ENCODE assay signal across 14 cellular contexts in the genomic region with DNA sequence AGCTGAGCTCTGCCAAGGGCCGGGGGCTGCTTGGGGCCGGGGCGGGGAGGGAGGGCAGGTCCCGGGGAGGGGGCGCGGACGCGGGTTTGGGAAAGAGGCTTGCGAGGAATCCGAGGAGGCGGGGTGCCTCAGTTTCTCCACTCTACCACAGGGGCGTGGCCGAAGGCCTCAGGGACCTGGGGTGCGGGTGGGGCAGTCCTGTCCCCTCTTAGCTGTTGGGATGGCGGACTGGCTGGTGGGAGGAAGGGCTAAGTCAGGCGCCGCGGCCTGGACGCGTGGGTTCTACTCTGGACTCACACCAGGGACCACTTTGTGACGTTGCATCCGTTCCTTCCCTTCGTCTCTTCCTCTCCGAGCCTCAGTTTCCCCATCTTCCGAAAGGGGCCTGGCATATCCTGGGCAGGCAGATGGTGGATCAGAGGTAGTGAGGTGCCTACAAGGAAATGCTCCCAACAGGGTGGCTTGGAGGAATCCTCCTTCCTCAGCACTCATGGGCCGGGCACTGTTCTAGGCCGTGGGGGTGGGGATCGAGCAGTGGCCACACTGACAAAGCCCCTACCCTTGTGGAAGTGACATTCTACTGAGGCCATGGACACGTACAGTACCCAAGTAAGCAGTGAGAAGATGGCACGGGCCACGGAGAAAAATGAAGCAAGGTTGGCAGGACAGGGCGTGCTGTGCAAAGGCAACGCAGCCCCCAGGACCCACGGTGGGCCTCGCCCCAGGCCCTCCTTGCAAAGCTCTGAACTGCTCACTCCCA. TPM values are rescaled to one million over a fixed set of nuclear protein-coding genes. Genes with fewer than 3 reads are reported as not detected.
DNase-seq lines count a peak whose midpoint lies in the region; ATAC-seq and TF ChIP-seq lines count a peak whose summit lies in the region.
"Had no signal": no experiment of that assay in that cellular context is flagged by ENCODE, and none has a peak within 500 bp of the region (broad histone marks: within the 10 kb centered on the region; RNA-seq: fewer than 3 reads in every experiment).

No MANE protein-coding gene starts in this region.

- H3K9me3 ChIP-seq in Caco-2 (no peaks in the 10 kb centered on the region), MM.1S (replicated peaks; ENCODE audit: insufficient read depth, low read length) (no peaks in the 10 kb centered on the region), iPS-18c (ENCODE audit: control insufficient read depth, insufficient read depth, low read length) (no peaks in the 10 kb centered on the region), psoas muscle (no peaks in the 10 kb centered on the region)

- intact Hi-C loops in Caco-2 (cut with micrococcal nuclease; ENCODE audit: unreplicated experiment) (no loop called here), psoas muscle (cut with DNase I) (no loop called here)

- no peaks in the 10 kb centered on the region for H3K9me3 Mint-ChIP-seq in Caco-2 (ENCODE audit: unreplicated experiment)
- H3K9me3 Mint-ChIP-seq: activated CD4-positive, alpha-beta T cell treated with anti-CD3 and anti-CD28 coated beads, Interleukin-2, amount 10 ng/mL, durations not matched to agents 24 days and 14 days had no signal

- no peak for DNase-seq in Caco-2
- no peak for DNase-seq in MM.1S
- DNase-seq in psoas muscle: peak in 1 of 2 donors; percentile 24
- no peak for DNase-seq in activated CD4-positive, CD25-positive, alpha-beta regulatory T cell (lab: John Stamatoyannopoulos, UW)
- no peak for DNase-seq in SW480 (ENCODE audit: low spot score)
- DNase-seq: activated CD4-positive, alpha-beta T cell treated with anti-CD3 and anti-CD28 coated beads, Interleukin-2, amount 10 ng/mL, durations not matched to agents 24 days and 14 days; EL; stimulated activated CD4-positive, alpha-beta T cell treated with anti-CD3 and anti-CD28 coated beads, Interleukin-4, amount 100 ng/mL, for 24 hours had no signal

- H2AFZ ChIP-seq in MM.1S (ENCODE audit: low read length): no peak overlapping the region

- POLR2A ChIA-PET in Caco-2 (lab: Charles Lee): no interaction called here

- no peak for TF ChIP-seq CTCF in Caco-2 (IDR thresholded peaks at IDR 0.05; ENCODE audit: insufficient read depth in 1 of 2, low read depth in 1 of 2, low read length in 1 of 2, severe bottlenecking in 1 of 2, unreplicated experiment in 1 of 2)
- TF ChIP-seq CTCF in MM.1S (IDR thresholded peaks at IDR 0.05; ENCODE audit: low read length): no peak
- no peak for TF ChIP-seq CTCF in psoas muscle (IDR thresholded peaks at IDR 0.05)

- H3K4me3 Mint-ChIP-seq in Caco-2 (ENCODE audit: unreplicated experiment): peak overlapping the region; percentile 24

- no peaks in the 10 kb centered on the region for H3K79me2 ChIP-seq in MM.1S (ENCODE audit: low read length)

- no peaks in the 10 kb centered on the region for H3K36me3 Mint-ChIP-seq in Caco-2 (ENCODE audit: insufficient read depth, unreplicated experiment)

- 63 to 76% (median 69%) methylated on average over 26 to 35 of the region's 35 CpGs for WGBS in psoas muscle, 3 donors

- peak overlapping the region; percentile 64; the same call in 1 of the 2 replicates for H3K4me2 ChIP-seq in MM.1S (ENCODE audit: low read depth, low read length)

- H3K27me3 ChIP-seq in Caco-2 (replicated peaks; ENCODE audit: control insufficient read depth, insufficient read depth, low read length): no peaks in the 10 kb centered on the region
- peaks cover 40% of the 10 kb centered on the region for H3K27me3 ChIP-seq in MM.1S (replicated peaks; ENCODE audit: insufficient read depth, low read length)
- peaks cover 0 to 43% (median 4%) of the 10 kb centered on the region in 3 donors for H3K27me3 ChIP-seq in psoas muscle (ENCODE audit: insufficient read depth in 3 of 3, low read length in 2 of 3)

- H3K27me3 Mint-ChIP-seq in Caco-2 (ENCODE audit: insufficient read depth, unreplicated experiment): no peaks in the 10 kb centered on the region

- no peak overlapping the region for H3K27ac Mint-ChIP-seq in Caco-2 (ENCODE audit: unreplicated experiment)
- H3K27ac Mint-ChIP-seq: activated CD4-positive, alpha-beta T cell treated with anti-CD3 and anti-CD28 coated beads, Interleukin-2, amount 10 ng/mL, durations not matched to agents 24 days and 14 days had no signal

- ATAC-seq in psoas muscle (no peak), GM19351 (IDR thresholded peaks at IDR 0.05; ENCODE audit: unreplicated experiment) (no peak), GM18502 (IDR thresholded peaks at IDR 0.05; ENCODE audit: poor library complexity, unreplicated experiment) (no peak)

- CTCF ChIA-PET in Caco-2 (lab: Charles Lee): no interaction called here

- H3K27ac ChIP-seq in MM.1S (ENCODE audit: low read length) (no peak overlapping the region), psoas muscle (no peak overlapping the region)
- H3K27ac ChIP-seq: RWPE1 had no signal

- no peaks in the 10 kb centered on the region for H3K9me2 ChIP-seq in MM.1S (replicated peaks; ENCODE audit: insufficient read depth, low read length)

- no peaks in the 10 kb centered on the region for H3F3A ChIP-seq in MM.1S (ENCODE audit: insufficient read depth, low read length)

- no peak overlapping the region for H3K9ac ChIP-seq in MM.1S (ENCODE audit: low read length)

- H3K4me3 ChIP-seq in Caco-2 (ENCODE audit: low read depth, low read length): peak overlapping the region; percentile 39; the same call in 1 of the 2 replicates
- H3K4me3 ChIP-seq in MM.1S (ENCODE audit: low read length): no peak overlapping the region
- peak overlapping the region; percentile 66; the same call in 1 of the 2 replicates for H3K4me3 ChIP-seq in iPS-18c (ENCODE audit: insufficient read depth, low read depth, low read length)
- H3K4me3 ChIP-seq in psoas muscle: peak overlapping the region; percentile 55

- H4K20me1 ChIP-seq in MM.1S (ENCODE audit: insufficient read depth, low read length): no peaks in the 10 kb centered on the region

- H3K4me1 ChIP-seq in Caco-2 (no peaks in the 10 kb centered on the region), MM.1S (ENCODE audit: low read length) (no peaks in the 10 kb centered on the region), psoas muscle (no peaks in the 10 kb centered on the region)

- H3K4me1 Mint-ChIP-seq in Caco-2 (ENCODE audit: low read depth, unreplicated experiment): peaks cover 5% of the 10 kb centered on the region

- no peaks in the 10 kb centered on the region for H3K36me3 ChIP-seq in Caco-2 (ENCODE audit: control insufficient read depth, insufficient read depth, low read length)
- no peaks in the 10 kb centered on the region for H3K36me3 ChIP-seq in MM.1S (replicated peaks; ENCODE audit: insufficient read depth, low read length)
- H3K36me3 ChIP-seq in psoas muscle (ENCODE audit: insufficient read depth in 1 of 2, low read depth in 1 of 2): no peaks in the 10 kb centered on the region

- BruUV-seq in Caco-2 (replicated peaks; lab: Mats Ljungman, UMichigan): no TSS peak

RNA-seq across cellular contexts. Expression of gene IGLL1, which starts 13.2 kb away (rescaled TPM):
- total RNA-seq in Caco-2 (2022) (not detected in 2 replicates), psoas muscle (not detected)
- not detected for polyA plus RNA-seq in psoas muscle
- total RNA-seq: activated CD4-positive, alpha-beta T cell treated with anti-CD3 and anti-CD28 coated beads, Interleukin-2, amount 10 ng/mL, durations not matched to agents 24 days and 14 days; fibroblast of villous mesenchyme; mucosa of gallbladder had no signal
